ENCODE assay signal across 8 cellular contexts in the genomic region with DNA sequence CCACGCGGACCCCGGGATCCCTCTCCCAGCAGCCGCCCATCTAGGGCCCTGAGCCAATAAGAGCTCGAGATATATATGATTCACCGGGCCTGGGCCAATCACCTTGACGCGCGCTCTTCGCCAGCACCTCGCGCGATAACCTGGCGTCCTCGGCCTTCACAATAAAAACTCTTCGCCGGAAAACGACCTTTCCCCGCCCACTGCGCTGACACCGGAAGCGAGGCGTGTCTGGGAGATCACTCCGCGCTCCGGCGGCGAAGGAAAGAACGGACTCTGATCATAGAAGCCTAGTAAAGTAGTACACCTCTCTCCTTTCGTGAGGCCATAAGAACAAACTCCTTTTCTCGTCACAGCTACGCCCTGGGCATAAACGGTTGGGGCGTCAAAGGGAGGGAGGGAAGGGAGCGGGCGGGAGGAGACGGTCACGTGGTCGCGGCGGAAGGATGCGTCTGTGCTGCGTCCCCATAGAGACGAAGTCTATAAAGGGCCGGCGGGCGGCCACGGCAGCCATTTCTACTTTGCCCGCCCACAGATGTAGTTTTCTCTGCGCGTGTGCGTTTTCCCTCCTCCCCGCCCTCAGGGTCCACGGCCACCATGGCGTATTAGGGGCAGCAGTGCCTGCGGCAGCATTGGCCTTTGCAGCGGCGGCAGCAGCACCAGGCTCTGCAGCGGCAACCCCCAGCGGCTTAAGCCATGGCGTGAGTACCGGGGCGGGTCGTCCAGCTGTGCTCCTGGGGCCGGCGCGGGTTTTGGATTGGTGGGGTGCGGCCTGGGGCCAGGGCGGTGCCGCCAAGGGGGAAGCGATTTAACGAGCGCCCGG. TPM values are rescaled to one million over a fixed set of nuclear protein-coding genes. Genes with fewer than 3 reads are reported as not detected.
DNase-seq lines count a peak whose midpoint lies in the region; ATAC-seq and TF ChIP-seq lines count a peak whose summit lies in the region.

A gene with protein sequence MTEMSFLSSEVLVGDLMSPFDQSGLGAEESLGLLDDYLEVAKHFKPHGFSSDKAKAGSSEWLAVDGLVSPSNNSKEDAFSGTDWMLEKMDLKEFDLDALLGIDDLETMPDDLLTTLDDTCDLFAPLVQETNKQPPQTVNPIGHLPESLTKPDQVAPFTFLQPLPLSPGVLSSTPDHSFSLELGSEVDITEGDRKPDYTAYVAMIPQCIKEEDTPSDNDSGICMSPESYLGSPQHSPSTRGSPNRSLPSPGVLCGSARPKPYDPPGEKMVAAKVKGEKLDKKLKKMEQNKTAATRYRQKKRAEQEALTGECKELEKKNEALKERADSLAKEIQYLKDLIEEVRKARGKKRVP (plus strand): TSS at position 509 of the 820 bp plus-strand sequence. CDS start 884 bp downstream, outside the sequence.

- H3K27me3 ChIP-seq in spleen (replicated peaks in 1 of 7), result no peaks in the 10 kb centered on the region

- DNase-seq in AG08396 (ENCODE audit: low spot score) (peak; percentile 98), NCI-H345 treated with DMSO at 0.1 percent for 48 hours (lab: John Stamatoyannopoulos, UW; ENCODE audit: unreplicated experiment) (peak; percentile 90), inferior parietal cortex (ENCODE audit: extremely low spot score) (peak; percentile 92), spleen (peak; percentile 98)
- DNase-seq in activated CD4-positive, CD25-positive, alpha-beta regulatory T cell (lab: John Stamatoyannopoulos, UW), result peak; percentile 91 to 96 (median 92)
- DNase-seq in central memory CD4-positive, alpha-beta T cell, result peak; percentile 96

- ATAC-seq in GM19023 (IDR thresholded peaks at IDR 0.05; ENCODE audit: unreplicated experiment), result peak; percentile 71
- ATAC-seq in HG03280 (IDR thresholded peaks at IDR 0.05; ENCODE audit: unreplicated experiment), result peak; percentile 76

- H3K9me3 ChIP-seq in spleen, result no peaks in the 10 kb centered on the region

- H3K4me1 ChIP-seq in spleen, result peaks cover 38 to 77% (median 62%) of the 10 kb centered on the region in 6 donors

- intact Hi-C loops in spleen (cut with DNase I; ENCODE audit: low total_unique reads), result no loop called here

- peak; percentile 95 to 99 (median 97) for TF ChIP-seq POLR2A in spleen (IDR thresholded peaks at IDR 0.05)

- 0 to 1% (median 0%) methylated on average over 41 to 74 of the region's 74 CpGs for WGBS in spleen, 5 donors

- peak in 5 of 11 experiments; percentile 10 to 51 (median 16) for TF ChIP-seq CTCF in spleen (IDR thresholded peaks at IDR 0.05 in 8 of 11, conservative IDR thresholded peaks at IDR 0.05 in 3 of 11)

- H3K4me3 ChIP-seq in spleen, result peak within 1 kb of the TSS; percentile 82 to 100 (median 100)

- peak within 1 kb of the TSS; percentile 96 to 99 (median 98) for H3K27ac ChIP-seq in spleen

- H3K36me3 ChIP-seq in spleen, result peaks cover 0 to 68% (median 53%) of the 10 kb centered on the region in 6 donors

RNA-seq across cellular contexts. Expression of the gene that starts here (rescaled TPM):
- total RNA-seq in spleen, result 100 to 1,000 TPM; 190 to 286 (median 256) TPM
- 100 to 1,000 TPM; 341 to 414 (median 357) TPM for polyA plus RNA-seq in spleen

Comparison
In these comparisons a context has a peak if more than half of its experiments do, and no peak if none do; other contexts are left out.
1. Peak in every context shown above with its lines: DNase-seq, ATAC-seq, H3K4me3 ChIP-seq and H3K27ac ChIP-seq.